2 cellular contexts compared by ENCODE assay signal in the genomic region with DNA sequence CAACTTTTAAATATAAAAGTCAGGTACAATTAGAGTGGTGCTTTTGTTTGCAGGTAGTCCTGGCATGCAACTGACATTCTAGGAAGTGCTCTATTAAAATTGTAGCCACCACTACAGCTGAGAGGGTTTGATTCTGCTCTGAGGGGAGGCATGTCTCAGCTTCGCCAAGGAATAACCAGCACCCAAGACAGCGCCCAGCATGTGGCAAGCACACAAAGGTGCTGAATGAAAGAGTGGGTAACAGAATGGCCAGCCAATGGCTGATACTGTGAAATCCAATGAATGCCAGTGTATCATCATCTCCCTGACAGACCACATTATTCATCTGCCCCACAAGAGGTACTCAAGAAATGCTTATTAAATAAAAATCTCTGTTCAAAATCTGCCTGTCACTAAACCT.
TF ChIP-seq lines count a peak whose summit lies in the region.

No MANE protein-coding gene starts in this region.

TF ChIP-seq in SK-N-SH, 30 proteins besides CTCF, POLR2A, EP300 and RAD21:
- TF ChIP-seq REST (IDR thresholded peaks at IDR 0.05; ENCODE audit: low read depth, low read length): peak; percentile 86
- TF ChIP-seq FOSL2 (IDR thresholded peaks at IDR 0.05; ENCODE audit: borderline replicate concordance, low read depth): no peak

TF ChIP-seq in SK-N-SH treated with all-trans-retinoic acid at 6 μM for 48 hours, 23 proteins besides CTCF, POLR2A, EP300 and RAD21 (continued from another document):
- no peak for TF ChIP-seq TOX (CRISPR knock-in tag; IDR thresholded peaks at IDR 0.05; ENCODE audit: borderline replicate concordance)
- no peak for TF ChIP-seq ZNF70 (CRISPR knock-in tag; IDR thresholded peaks at IDR 0.05)
- TF ChIP-seq ARNTL (CRISPR knock-in tag; IDR thresholded peaks at IDR 0.05; ENCODE audit: borderline replicate concordance, low read depth): no peak
- TF ChIP-seq PPARA (CRISPR knock-in tag; IDR thresholded peaks at IDR 0.05; ENCODE audit: borderline replicate concordance): no peak
- no peak for TF ChIP-seq OSR1 (CRISPR knock-in tag; IDR thresholded peaks at IDR 0.05)
